ENCODE assay signal across 8 cellular contexts in genomic region chr1:23555225-23555801, GRCh38. TPM values are rescaled to one million over a fixed set of nuclear protein-coding genes. Genes with fewer than 3 reads are reported as not detected.
DNase-seq lines count a peak whose midpoint lies in the region; ATAC-seq and TF ChIP-seq lines count a peak whose summit lies in the region.

No MANE protein-coding gene starts in this region.

- H3K27ac Mint-ChIP-seq in activated CD8-positive, alpha-beta T cell treated with anti-CD3 and anti-CD28 coated beads for 36 hours = peak overlapping the region; percentile 80

- H3K36me3 Mint-ChIP-seq in activated CD8-positive, alpha-beta T cell treated with anti-CD3 and anti-CD28 coated beads for 36 hours (ENCODE audit: low read depth) = peaks cover 28% of the 10 kb centered on the region

- H3K27ac ChIP-seq in hepatocyte (peak overlapping the region; percentile 97), spleen (peak overlapping the region; percentile 91 to 96 (median 94))

- WGBS in hepatocyte (ENCODE audit: low lambda C conversion rate, missing lambda C conversion rate) = 9% methylated on average over 18 of the region's 18 CpGs
- 28 to 35% (median 34%) methylated on average over 18 of the region's 18 CpGs for WGBS in spleen, 5 donors

- peak overlapping the region; percentile 89 for H3K4me3 Mint-ChIP-seq in activated CD8-positive, alpha-beta T cell treated with anti-CD3 and anti-CD28 coated beads for 36 hours

- H3K36me3 ChIP-seq in HAP-1 (replicated peaks) = peaks cover 30% of the 10 kb centered on the region
- H3K36me3 ChIP-seq in hepatocyte (replicated peaks; ENCODE audit: insufficient read depth, low read depth) = no peaks in the 10 kb centered on the region
- peaks cover 0 to 7% (median 0%) of the 10 kb centered on the region in 6 donors for H3K36me3 ChIP-seq in spleen

- H2AFZ ChIP-seq in hepatocyte = no peak overlapping the region

- H3K4me1 Mint-ChIP-seq in activated CD8-positive, alpha-beta T cell treated with anti-CD3 and anti-CD28 coated beads for 36 hours (ENCODE audit: low read depth) = peaks cover 52% of the 10 kb centered on the region

- H3K27me3 Mint-ChIP-seq in activated CD8-positive, alpha-beta T cell treated with anti-CD3 and anti-CD28 coated beads for 36 hours = no peaks in the 10 kb centered on the region

- in situ Hi-C loops in HAP-1 (cut with MboI; ENCODE audit: low sequenced_read_pairs) = no loop called here

- TF ChIP-seq CTCF in AG09309 (IDR thresholded peaks at IDR 0.05; ENCODE audit: control insufficient read depth, insufficient read depth, low read depth, low read length, missing control alignments) (no peak), hepatocyte (IDR thresholded peaks at IDR 0.05; ENCODE audit: poor library complexity) (no peak), spleen (IDR thresholded peaks at IDR 0.05 in 8 of 11, conservative IDR thresholded peaks at IDR 0.05 in 3 of 11) (no peak)
- no peak for TF ChIP-seq CTCF in activated CD8-positive, alpha-beta T cell treated with anti-CD3 and anti-CD28 coated beads for 36 hours (IDR thresholded peaks at IDR 0.05)

- H3K4me3 ChIP-seq in AG09309 (ENCODE audit: control insufficient read depth, low read depth, low read length) = peak overlapping the region; percentile 41
- H3K4me3 ChIP-seq in HAP-1 = peak overlapping the region; percentile 26
- H3K4me3 ChIP-seq in hepatocyte = peak overlapping the region; percentile 10
- H3K4me3 ChIP-seq in spleen = peak overlapping the region; percentile 21 to 87 (median 43)

- peaks cover 24% of the 10 kb centered on the region for H3K79me2 ChIP-seq in hepatocyte

- no peaks in the 10 kb centered on the region for H3K9me3 Mint-ChIP-seq in activated CD8-positive, alpha-beta T cell treated with anti-CD3 and anti-CD28 coated beads for 36 hours

- intact Hi-C loops in activated CD8-positive, alpha-beta T cell treated with anti-CD3 and anti-CD28 coated beads for 36 hours (cut with micrococcal nuclease) = loop anchor here (5.0 kb wide), 1 partner anchor 37 kb away; no protein-coding TSS in a partner anchor
- intact Hi-C loops in spleen (cut with DNase I; ENCODE audit: low total_unique reads) = no loop called here

- no peak for TF ChIP-seq POLR2A in spleen (IDR thresholded peaks at IDR 0.05)

- peak; percentile 1 for ATAC-seq in activated CD8-positive, alpha-beta T cell treated with anti-CD3 and anti-CD28 coated beads for 36 hours
- ATAC-seq in HG03520 (IDR thresholded peaks at IDR 0.05; ENCODE audit: unreplicated experiment) (no peak), HG03280 (IDR thresholded peaks at IDR 0.05; ENCODE audit: unreplicated experiment) (no peak), GM21367 (IDR thresholded peaks at IDR 0.05; ENCODE audit: unreplicated experiment) (no peak)

- H3K4me2 ChIP-seq in hepatocyte = peak overlapping the region; percentile 83

- H4K20me1 ChIP-seq in hepatocyte (ENCODE audit: insufficient read depth, poor library complexity, severe bottlenecking) = peaks cover 6% of the 10 kb centered on the region

- peaks cover 40% of the 10 kb centered on the region for H3K4me1 ChIP-seq in HAP-1
- peaks cover 45% of the 10 kb centered on the region for H3K4me1 ChIP-seq in hepatocyte (ENCODE audit: insufficient read depth)
- H3K4me1 ChIP-seq in spleen = peaks cover 38 to 77% (median 64%) of the 10 kb centered on the region in 6 donors

- CTCF ChIA-PET in activated CD8-positive, alpha-beta T cell treated with anti-CD3 and anti-CD28 coated beads for 36 hours (lab: Charles Lee) = interaction anchor here (0.5 to 19.3 kb wide), 21 partner anchors 10 to 109 kb away, joined by 3 to 927 read pairs (median 4); no protein-coding TSS in a partner anchor

- POLR2A ChIA-PET in activated CD8-positive, alpha-beta T cell treated with anti-CD3 and anti-CD28 coated beads for 36 hours (lab: Charles Lee) = interaction anchor here (0.7 to 4.2 kb wide), 22 partner anchors 10 to 143 kb away, joined by 3 to 43 read pairs (median 4); partner anchors contain the start of genes E2F2 and RPL11

- DNase-seq in AG09309 (ENCODE audit: low read depth) = no peak
- peak in 1 of 2 experiments; percentile 55 for DNase-seq in HAP-1 (ENCODE audit: low spot score in 2 of 2)
- no peak for DNase-seq in activated CD8-positive, alpha-beta T cell treated with anti-CD3 and anti-CD28 coated beads for 36 hours
- no peak for DNase-seq in hepatocyte (ENCODE audit: low spot score)
- DNase-seq in spleen = no peak

- no peaks in the 10 kb centered on the region for H3K9me3 ChIP-seq in HAP-1
- H3K9me3 ChIP-seq in hepatocyte (ENCODE audit: low read depth) = no peaks in the 10 kb centered on the region
- H3K9me3 ChIP-seq in spleen = no peaks in the 10 kb centered on the region

- no peaks in the 10 kb centered on the region for H3K9me2 ChIP-seq in hepatocyte (replicated peaks; ENCODE audit: insufficient read depth)

- no peaks in the 10 kb centered on the region for H3K27me3 ChIP-seq in HAP-1 (ENCODE audit: low read depth)
- H3K27me3 ChIP-seq in hepatocyte = no peaks in the 10 kb centered on the region
- H3K27me3 ChIP-seq in spleen (replicated peaks in 1 of 7) = peaks cover 0 to 27% (median 0%) of the 10 kb centered on the region in 7 donors

RNA-seq across cellular contexts. Expression of gene ID3, which starts 4.0 kb away (rescaled TPM):
- 10 to 100 TPM; 70.4 to 74.3 TPM for total RNA-seq in activated CD8-positive, alpha-beta T cell treated with anti-CD3 and anti-CD28 coated beads for 36 hours
- total RNA-seq in hepatocyte (155 and 186 TPM in 2 replicates), spleen (100 to 1,000 TPM in 1 of 7 donors, 10 to 100 TPM in 6; 49.5 to 122 (median 65.4) TPM)
- polyA plus RNA-seq in hepatocyte (314 and 336 TPM in 2 replicates), spleen (100 to 1,000 TPM in 2 of 3 donors, 10 to 100 TPM in 1; 59.8 to 118 (median 109) TPM)

RNA-seq across cellular contexts. Expression of gene E2F2, which starts 24.3 kb away (rescaled TPM):
- total RNA-seq in activated CD8-positive, alpha-beta T cell treated with anti-CD3 and anti-CD28 coated beads for 36 hours = 10 to 100 TPM; 23.7 to 25.3 TPM
- total RNA-seq in hepatocyte = 0.76 and 1.2 TPM in 2 replicates
- 0.21 and 0.85 TPM in 2 replicates for polyA plus RNA-seq in hepatocyte
- total RNA-seq in spleen = 10 to 100 TPM in 2 of 7 donors, 1 to 10 TPM in 5; 3.4 to 18.9 (median 8.4) TPM
- polyA plus RNA-seq in spleen = 1 to 10 TPM in 2 of 3 donors, under 1 TPM in 1; 0.89 to 2.3 (median 1.5) TPM
